23 cellular contexts compared by ENCODE assay signal in the genomic region with DNA sequence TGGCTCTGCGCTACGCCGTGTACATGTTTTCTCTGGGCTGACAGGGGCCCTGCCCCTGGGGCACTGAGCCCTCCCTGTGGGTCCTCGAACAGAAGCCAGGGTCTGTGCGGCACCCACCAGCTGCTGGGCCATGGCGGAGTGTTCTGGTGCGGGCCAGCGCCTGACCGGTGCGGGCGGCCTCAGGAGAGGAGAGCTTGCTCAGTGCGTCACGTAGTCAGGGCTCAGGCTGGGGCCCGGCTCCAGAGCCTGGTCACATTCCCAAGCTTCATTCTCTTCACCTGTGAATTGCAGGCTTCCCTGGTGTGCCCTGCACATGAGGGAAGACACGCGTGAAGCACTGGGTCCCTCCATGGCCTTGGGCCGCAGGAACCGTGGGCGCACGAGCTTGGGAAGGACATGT.
"Had no signal": no experiment of that assay in that cellular context is flagged by ENCODE, and none has a peak within 500 bp of the region (broad histone marks: within the 10 kb centered on the region; RNA-seq: fewer than 3 reads in every experiment).

No MANE protein-coding gene starts in this region.

- H3K36me3 ChIP-seq: ovary had no signal

- H3K27ac ChIP-seq: coronary artery, esophagus muscularis mucosa, foreskin keratinocyte, gastroesophageal sphincter, heart left ventricle, hepatocyte, left lung, ovary, sigmoid colon, testis, tibial artery had no signal

- FAIRE-seq: endothelial cell of umbilical vein had no signal

- H3K9me3 ChIP-seq: esophagus muscularis mucosa, gastroesophageal sphincter, heart left ventricle, left lung, ovary, sigmoid colon, testis, tibial artery had no signal

- H3K27me3 ChIP-seq: esophagus muscularis mucosa, foreskin keratinocyte, gastroesophageal sphincter, heart left ventricle, hepatocyte, left lung, ovary, sigmoid colon, testis, tibial artery had no signal

- ATAC-seq: foreskin keratinocyte; gastroesophageal sphincter; heart left ventricle; left cardiac atrium; left lung; stimulated activated memory B cell treated with anti-CD40 and anti-IgM and Interleukin-4, amounts not matched to agents 10 μg/mL and 1 μg/mL and 100 μg/mL, for 72 hours; stimulated activated naive CD8-positive, alpha-beta T cell treated with anti-CD3 and anti-CD28 coated beads, Interleukin-15, Interleukin-2, amounts not matched to agents 100 U/mL and 50 U/mL, for 24 hours had no signal

- H2AFZ ChIP-seq: hepatocyte had no signal

- DNase-seq: dermis blood vessel endothelial cell; effector memory CD4-positive, alpha-beta T cell; foreskin keratinocyte; left cardiac atrium; mesenchymal stem cell; naive thymus-derived CD4-positive, alpha-beta T cell; occipital lobe; ovary; retina; sigmoid colon; stimulated activated CD4-positive, alpha-beta T cell treated with anti-CD3 and anti-CD28 coated beads, Interleukin-4, amount 100 ng/mL, for 4 hours; stimulated activated naive CD8-positive, alpha-beta T cell treated with anti-CD3 and anti-CD28 coated beads, Interleukin-15, Interleukin-2, amounts not matched to agents 100 U/mL and 50 U/mL, for 24 hours; substantia nigra; testis; tibial artery had no signal

- H3K4me1 ChIP-seq: foreskin keratinocyte, gastroesophageal sphincter, left lung, sigmoid colon, testis, tibial artery had no signal

- H3K4me2 ChIP-seq: hepatocyte had no signal

- H3K4me3 ChIP-seq: coronary artery, esophagus muscularis mucosa, gastroesophageal sphincter, heart left ventricle, hepatocyte, left lung, ovary, sigmoid colon, testis, tibial artery had no signal
